Comparison of ENCODE assay signal across 14 cellular contexts in genomic region chr2:18940184-18940583, GRCh38.
DNase-seq lines count a peak whose midpoint lies in the region; ATAC-seq, FAIRE-seq and TF ChIP-seq lines count a peak whose summit lies in the region.
"Had no signal": no experiment of that assay in that cellular context is flagged by ENCODE, and none has a peak within 500 bp of the region (broad histone marks: within the 10 kb centered on the region; RNA-seq: fewer than 3 reads in every experiment).

No MANE protein-coding gene starts in this region.

- ATAC-seq in GM18909 (IDR thresholded peaks at IDR 0.05; ENCODE audit: poor library complexity, unreplicated experiment) (peak; percentile 96), GM21576 (IDR thresholded peaks at IDR 0.05; ENCODE audit: unreplicated experiment) (peak; percentile 95), HG03135 (IDR thresholded peaks at IDR 0.05; ENCODE audit: unreplicated experiment) (peak; percentile 94), GM12878 (peak; percentile 95)
- ATAC-seq: gastrocnemius medialis had no signal

- H3K27me3 ChIP-seq in GM12878 (replicated peaks in 1 of 2; ENCODE audit: control insufficient read depth in 2 of 2, insufficient read depth in 2 of 2, low read length in 1 of 2): no peaks in the 10 kb centered on the region
- H3K27me3 ChIP-seq: gastrocnemius medialis had no signal

- SMC1A ChIA-PET in GM12878 (lab: Charles Lee; ENCODE audit: uncharacterized antibody, unreplicated experiment): no interaction called here

- peak; percentile 23 for FAIRE-seq in GM12878 (lab: Jason Lieb, UNC)

- POLR2A ChIA-PET in GM12878 (lab: Charles Lee): no interaction called here

- no peak for TF ChIP-seq POLR2A in GM12878 (IDR thresholded peaks at IDR 0.05; ENCODE audit: low read depth, low read length)

- H4K20me1 ChIP-seq in GM12878 (ENCODE audit: control insufficient read depth, insufficient read depth): no peaks in the 10 kb centered on the region

- DNase-seq in GM12878 (ENCODE audit: low read depth, low spot score): peak; percentile 17
- DNase-seq in germinal center (ENCODE audit: low spot score): no peak
- DNase-seq in NCI-H526 (lab: John Stamatoyannopoulos, UW): no peak
- DNase-seq in G401 (ENCODE audit: low spot score): no peak
- DNase-seq in NCI-H748 (lab: John Stamatoyannopoulos, UW; ENCODE audit: unreplicated experiment): no peak
- DNase-seq: effector memory CD4-positive, alpha-beta T cell; gastrocnemius medialis; HFFc6; NCI-H226; stimulated activated naive CD4-positive, alpha-beta T cell had no signal

- H3K79me2 ChIP-seq in GM12878 (ENCODE audit: control insufficient read depth, insufficient read depth, low read length): no peaks in the 10 kb centered on the region

- BruUV-seq in GM12878 (replicated peaks; lab: Mats Ljungman, UMichigan): no TSS peak

- CTCF ChIA-PET in GM12878 (lab: Yijun Ruan, JAX): no interaction called here

- WGBS in GM12878 (ENCODE audit: insufficient coverage, insufficient replicate concordance, low lambda C conversion rate, missing lambda C conversion rate): 0% methylated on average over 2 of the region's 2 CpGs

- TF ChIP-seq CTCF in GM12878 (IDR thresholded peaks at IDR 0.05 in 2 of 3, conservative IDR thresholded peaks at IDR 0.05 in 1 of 3; ENCODE audit: control insufficient read depth in 2 of 3, extremely low read depth in 1 of 3, insufficient read depth in 1 of 3, low read depth in 3 of 3, low read length in 3 of 3): no peak

- H3K4me1 ChIP-seq in GM12878 (ENCODE audit: control insufficient read depth, insufficient read depth, low read length): peaks cover 10% of the 10 kb centered on the region
- H3K4me1 ChIP-seq: gastrocnemius medialis had no signal

- no peak overlapping the region for H3K9ac ChIP-seq in GM12878 (ENCODE audit: control insufficient read depth, insufficient read depth, low read length)

- peak in 1 of 2 experiments; percentile 65; a peak in 2 of 4 replicates for TF ChIP-seq EP300 in GM12878 (IDR thresholded peaks at IDR 0.05; ENCODE audit: borderline replicate concordance in 1 of 2, control insufficient read depth in 1 of 2, low read depth in 2 of 2, low read length in 2 of 2)

- in situ Hi-C loops in GM12878 (cut with MboI) (no loop called here), G401 (cut with HindIII; ENCODE audit: low sequenced_read_pairs) (no loop called here)

- intact Hi-C loops in GM12878 (cut with micrococcal nuclease; ENCODE audit: unreplicated experiment): loop anchor here (5.0 kb wide), 1 partner anchor 107 kb away; no protein-coding TSS in a partner anchor

- H2AFZ ChIP-seq in GM12878 (ENCODE audit: control insufficient read depth, low read depth, low read length): no peak overlapping the region

- H3K4me3 ChIP-seq in GM12878: no peak overlapping the region
- H3K4me3 ChIP-seq: gastrocnemius medialis had no signal

- H3K36me3 ChIP-seq in GM12878 (ENCODE audit: control insufficient read depth in 2 of 2, insufficient read depth in 2 of 2, low read length in 1 of 2): no peaks in the 10 kb centered on the region
- H3K36me3 ChIP-seq: gastrocnemius medialis had no signal

- H3K4me2 ChIP-seq in GM12878 (ENCODE audit: control insufficient read depth, insufficient read depth): peak overlapping the region; percentile 25; the same call in 1 of the 2 replicates

- RAD21 ChIA-PET in GM12878 (lab: Charles Lee; ENCODE audit: unreplicated experiment): no interaction called here

- TF ChIP-seq RAD21 in GM12878 (IDR thresholded peaks at IDR 0.05; ENCODE audit: insufficient read depth, low read depth, low read length): no peak

- H3K27ac ChIP-seq in GM12878 (ENCODE audit: control insufficient read depth, insufficient read depth): no peak overlapping the region
- H3K27ac ChIP-seq: gastrocnemius medialis, VCaP had no signal

- H3K9me3 ChIP-seq in GM12878 (replicated peaks; ENCODE audit: control insufficient read depth, insufficient read depth, low read length): no peaks in the 10 kb centered on the region
- H3K9me3 ChIP-seq: gastrocnemius medialis had no signal

TF ChIP-seq in GM12878, 131 proteins besides CTCF, POLR2A, EP300 and RAD21 (continues in another document):
- TF ChIP-seq E2F8 (IDR thresholded peaks at IDR 0.05; ENCODE audit: low read depth, partially characterized antibody) (no peak), DPF2 (IDR thresholded peaks at IDR 0.05) (peak; percentile 49; the same call in 1 of the 2 replicates), IKZF2 (IDR thresholded peaks at IDR 0.05) (no peak), ETV6 (conservative IDR thresholded peaks at IDR 0.05 in 1 of 2, IDR thresholded peaks at IDR 0.05 in 1 of 2; ENCODE audit: borderline replicate concordance in 1 of 2, low read depth in 1 of 2) (no peak), MTA2 (IDR thresholded peaks at IDR 0.05; ENCODE audit: low read depth) (peak; percentile 89), JUNB (IDR thresholded peaks at IDR 0.05) (no peak), CBX3 (IDR thresholded peaks at IDR 0.05; ENCODE audit: borderline replicate concordance, low read depth) (no peak), CBX5 (IDR thresholded peaks at IDR 0.05; ENCODE audit: low read depth) (no peak), ZBTB33 (IDR thresholded peaks at IDR 0.05) (no peak), CREB1 (IDR thresholded peaks at IDR 0.05; ENCODE audit: low read depth) (no peak), PKNOX1 (IDR thresholded peaks at IDR 0.05) (peak; percentile 92), NFIC (IDR thresholded peaks at IDR 0.05; ENCODE audit: low read depth, low read length) (peak; percentile 39; the same call in 1 of the 2 replicates), ZNF24 (IDR thresholded peaks at IDR 0.05) (no peak), GABPA (IDR thresholded peaks at IDR 0.05; ENCODE audit: low read depth) (no peak), RBBP5 (conservative IDR thresholded peaks at IDR 0.05) (no peak), NKRF (conservative IDR thresholded peaks at IDR 0.05) (no peak)
